13 cellular contexts compared by ENCODE assay signal in the genomic region with DNA sequence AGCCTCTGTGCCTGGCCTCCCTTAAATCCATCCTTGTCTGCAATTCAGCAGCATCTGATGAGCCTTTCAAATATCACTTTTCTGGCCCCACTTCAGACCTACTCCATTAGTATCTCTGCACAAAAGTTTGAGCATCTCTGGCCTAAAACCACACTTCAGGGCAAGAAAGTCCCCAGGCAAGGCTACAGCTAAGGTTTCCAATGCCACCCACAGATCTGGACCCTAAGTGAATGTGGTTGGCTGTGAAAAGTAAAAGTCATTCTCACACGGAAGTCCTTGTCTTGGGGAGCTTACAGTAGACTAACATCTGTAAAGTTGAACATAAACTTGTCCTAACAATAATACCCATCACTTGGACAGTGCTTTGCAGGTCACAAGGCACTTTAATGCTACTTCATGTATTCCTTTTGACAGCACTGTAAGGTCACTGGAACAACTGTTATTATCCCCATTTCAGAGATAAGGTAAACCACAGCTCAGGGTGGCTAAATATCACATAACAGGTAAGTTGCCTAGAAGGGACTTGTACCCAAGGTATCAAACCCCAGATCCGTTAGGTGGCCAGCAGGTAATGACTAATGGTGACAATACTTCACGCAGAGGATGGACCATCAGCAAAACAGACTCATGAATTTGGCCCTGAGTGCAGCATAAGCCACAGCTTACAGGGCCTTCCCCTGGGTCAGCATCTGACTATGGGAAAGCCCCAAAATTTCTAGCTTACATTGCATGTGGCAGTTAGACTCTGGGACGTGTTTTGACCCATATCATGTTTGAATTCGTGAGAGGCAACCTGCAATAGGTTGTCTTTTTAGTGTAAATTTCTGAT.
DNase-seq lines count a peak whose midpoint lies in the region; ATAC-seq and TF ChIP-seq lines count a peak whose summit lies in the region.
"Had no signal": no experiment of that assay in that cellular context is flagged by ENCODE, and none has a peak within 500 bp of the region (broad histone marks: within the 10 kb centered on the region; RNA-seq: fewer than 3 reads in every experiment).

No MANE protein-coding gene starts in this region.

- no peaks in the 10 kb centered on the region for H3K4me1 ChIP-seq in endodermal cell (ENCODE audit: control insufficient read depth, insufficient read depth, low read length)

- no peak for TF ChIP-seq CTCF in endodermal cell (conservative IDR thresholded peaks at IDR 0.05)

- no peak overlapping the region for H3K27ac ChIP-seq in endodermal cell (ENCODE audit: low read depth, low read length)

- DNase-seq in endodermal cell, result no peak
- no peak for DNase-seq in hypothalamus (lab: John Stamatoyannopoulos, UW)
- no peak for DNase-seq in SHP77 treated with DMSO at 0.1 percent for 48 hours (lab: John Stamatoyannopoulos, UW)
- DNase-seq in NCI-H526 treated with DMSO at 0.1 percent for 48 hours (lab: John Stamatoyannopoulos, UW), result no peak
- DNase-seq: left cardiac atrium, NCI-H226, trophoblast cell had no signal

- peak; percentile 89 for ATAC-seq in GM18502 (IDR thresholded peaks at IDR 0.05; ENCODE audit: poor library complexity, unreplicated experiment)
- ATAC-seq in GM19397 (IDR thresholded peaks at IDR 0.05; ENCODE audit: unreplicated experiment), result peak; percentile 75
- peak; percentile 94 for ATAC-seq in HG02884 (IDR thresholded peaks at IDR 0.05; ENCODE audit: unreplicated experiment)
- peak; percentile 91 for ATAC-seq in HG03575 (IDR thresholded peaks at IDR 0.05; ENCODE audit: extremely low read depth, insufficient number of reproducible peaks, low FRiP score, unreplicated experiment)
- ATAC-seq: left cardiac atrium had no signal

- H3K27me3 Mint-ChIP-seq in endodermal cell (ENCODE audit: insufficient read depth), result peaks cover 2% of the 10 kb centered on the region
- H3K27me3 Mint-ChIP-seq: IgD-negative memory B cell had no signal

- H3K27ac Mint-ChIP-seq in endodermal cell, result no peak overlapping the region
- H3K27ac Mint-ChIP-seq: CD4-positive, CD25-positive, alpha-beta regulatory T cell had no signal

- H3K4me3 ChIP-seq in endodermal cell (ENCODE audit: low read length), result no peak overlapping the region

- H3K36me3 ChIP-seq in endodermal cell (ENCODE audit: control insufficient read depth, insufficient read depth, low read length), result no peaks in the 10 kb centered on the region

- H3K36me3 Mint-ChIP-seq in endodermal cell (ENCODE audit: low read depth), result no peaks in the 10 kb centered on the region
- H3K36me3 Mint-ChIP-seq: CD4-positive, CD25-positive, alpha-beta regulatory T cell had no signal

- H3K4me1 Mint-ChIP-seq in endodermal cell, result no peaks in the 10 kb centered on the region

- H3K9me3 ChIP-seq in endodermal cell (ENCODE audit: control insufficient read depth, low read length), result no peaks in the 10 kb centered on the region

- H3K9me3 Mint-ChIP-seq in endodermal cell, result no peaks in the 10 kb centered on the region
- H3K9me3 Mint-ChIP-seq: CD4-positive, CD25-positive, alpha-beta regulatory T cell; IgD-negative memory B cell had no signal

- H3K4me3 Mint-ChIP-seq in endodermal cell, result no peak overlapping the region
- H3K4me3 Mint-ChIP-seq: CD4-positive, CD25-positive, alpha-beta regulatory T cell; IgD-negative memory B cell had no signal

- H3K9ac ChIP-seq in endodermal cell (ENCODE audit: extremely low read depth, low read length, poor library complexity, severe bottlenecking), result no peak overlapping the region

- H3K27me3 ChIP-seq in endodermal cell (ENCODE audit: control insufficient read depth, insufficient read depth, low read length, poor library complexity, severe bottlenecking), result no peaks in the 10 kb centered on the region

- 68 to 71% methylated on average over 5 of the region's 5 CpGs for WGBS in endodermal cell (ENCODE audit: insufficient coverage in 1 of 2, insufficient read length in 1 of 2), 2 experiments
